In the genomic region with DNA sequence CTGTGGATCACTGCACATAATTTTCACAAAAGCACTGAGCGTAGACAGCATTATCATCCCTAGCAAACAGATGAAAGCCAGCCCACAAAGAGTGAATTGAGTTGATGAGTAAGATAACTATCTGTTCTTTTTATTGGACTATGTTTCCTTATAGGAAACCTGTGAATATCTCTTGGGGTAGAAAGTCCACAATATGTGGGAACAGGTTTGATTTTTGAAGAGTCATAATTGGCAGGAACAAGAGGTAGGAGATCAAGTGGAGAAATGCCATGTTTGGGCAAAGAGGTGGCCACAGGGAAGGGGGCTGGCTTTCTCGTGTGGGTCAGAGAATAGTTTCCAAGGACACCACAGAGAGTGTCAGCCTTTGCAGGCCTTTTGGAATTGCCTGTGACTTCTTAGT, we compare ENCODE assay signal across 30 cellular contexts. TPM values are rescaled to one million over a fixed set of nuclear protein-coding genes. Genes with fewer than 3 reads are reported as not detected.
"Had no signal": no experiment of that assay in that cellular context is flagged by ENCODE, and none has a peak within 500 bp of the region (broad histone marks: within the 10 kb centered on the region; RNA-seq: fewer than 3 reads in every experiment).

No MANE protein-coding gene starts in this region.

- H3K4me1 ChIP-seq: colonic mucosa, gastrocnemius medialis, left lung, lower lobe of right lung had no signal

- ATAC-seq: effector memory CD8-positive, alpha-beta T cell; gastrocnemius medialis; heart right ventricle; left cardiac atrium; left lung; left ventricle myocardium superior; lower lobe of right lung; mucosa of descending colon; naive thymus-derived CD4-positive, alpha-beta T cell had no signal

- DNase-seq: colonic mucosa; cortex of kidney; effector CD8-positive, alpha-beta T cell; effector memory CD8-positive, alpha-beta T cell; endodermal cell; foreskin fibroblast; foreskin melanocyte; gastrocnemius medialis; glutamatergic neuron; head of caudate nucleus; heart right ventricle; hippocampal formation; left cardiac atrium; left lung; left ventricle myocardium superior; lower lobe of right lung; mesenchymal stem cell; mucosa of descending colon; naive thymus-derived CD4-positive, alpha-beta T cell had no signal

- H3K27ac ChIP-seq: colonic mucosa, esophagus muscularis mucosa, gastrocnemius medialis, heart right ventricle, left lung, lower lobe of right lung had no signal

- H3K9me3 ChIP-seq: colonic mucosa, esophagus muscularis mucosa, gastrocnemius medialis, heart right ventricle, left lung, lower lobe of right lung, mucosa of descending colon had no signal

- H3K36me3 ChIP-seq: colonic mucosa, esophagus muscularis mucosa, gastrocnemius medialis, heart right ventricle, left lung, lower lobe of right lung had no signal

- H3K27me3 ChIP-seq: colonic mucosa, esophagus muscularis mucosa, gastrocnemius medialis, heart right ventricle, left lung had no signal

- H3K4me3 ChIP-seq: colonic mucosa, esophagus muscularis mucosa, gastrocnemius medialis, heart right ventricle, left lung, lower lobe of right lung, mucosa of descending colon had no signal

RNA-seq across cellular contexts. Expression of a gene that starts 23.9 kb away (rescaled TPM):
- total RNA-seq: dermis microvascular lymphatic vessel endothelial cell; endodermal cell; epithelial cell of proximal tubule; kidney epithelial cell; left lung; left ventricle myocardium superior; lower lobe of right lung; lung microvascular endothelial cell; mesenteric fat pad; naive thymus-derived CD4-positive, alpha-beta T cell had no signal
- polyA plus RNA-seq: naive thymus-derived CD4-positive, alpha-beta T cell had no signal

RNA-seq across cellular contexts. Expression of a gene that starts 30.0 kb away (rescaled TPM):
- total RNA-seq: dermis microvascular lymphatic vessel endothelial cell; endodermal cell; epithelial cell of proximal tubule; glomerular endothelial cell; kidney epithelial cell; left lung; lower lobe of right lung; lung microvascular endothelial cell; mesothelial cell of epicardium; naive thymus-derived CD4-positive, alpha-beta T cell had no signal
- polyA plus RNA-seq: keratinocyte; naive thymus-derived CD4-positive, alpha-beta T cell had no signal

RNA-seq across cellular contexts. Expression of a gene that starts 30.8 kb away (rescaled TPM):
- total RNA-seq: colonic mucosa; dermis microvascular lymphatic vessel endothelial cell; endodermal cell; epithelial cell of proximal tubule; esophagus muscularis mucosa; gastrocnemius medialis; glomerular endothelial cell; heart right ventricle; kidney epithelial cell; left cardiac atrium; left lung; left ventricle myocardium superior; lower leg skin; lower lobe of right lung; lung microvascular endothelial cell; mesenteric fat pad; mesothelial cell of epicardium; mucosa of descending colon; naive thymus-derived CD4-positive, alpha-beta T cell had no signal
- polyA plus RNA-seq: esophagus; heart right ventricle; keratinocyte; naive thymus-derived CD4-positive, alpha-beta T cell had no signal

RNA-seq across cellular contexts. Expression of a gene that starts 36.5 kb away (rescaled TPM):
- total RNA-seq: colonic mucosa; dermis microvascular lymphatic vessel endothelial cell; endodermal cell; epithelial cell of proximal tubule; esophagus muscularis mucosa; gastrocnemius medialis; glomerular endothelial cell; heart right ventricle; kidney epithelial cell; left cardiac atrium; left lung; left ventricle myocardium superior; lower leg skin; lower lobe of right lung; lung microvascular endothelial cell; mesenteric fat pad; mesothelial cell of epicardium; mucosa of descending colon; naive thymus-derived CD4-positive, alpha-beta T cell had no signal
- polyA plus RNA-seq: esophagus; heart right ventricle; keratinocyte; naive thymus-derived CD4-positive, alpha-beta T cell had no signal
